Comparison of ENCODE assay signal across 1 cellular context in the genomic region with DNA sequence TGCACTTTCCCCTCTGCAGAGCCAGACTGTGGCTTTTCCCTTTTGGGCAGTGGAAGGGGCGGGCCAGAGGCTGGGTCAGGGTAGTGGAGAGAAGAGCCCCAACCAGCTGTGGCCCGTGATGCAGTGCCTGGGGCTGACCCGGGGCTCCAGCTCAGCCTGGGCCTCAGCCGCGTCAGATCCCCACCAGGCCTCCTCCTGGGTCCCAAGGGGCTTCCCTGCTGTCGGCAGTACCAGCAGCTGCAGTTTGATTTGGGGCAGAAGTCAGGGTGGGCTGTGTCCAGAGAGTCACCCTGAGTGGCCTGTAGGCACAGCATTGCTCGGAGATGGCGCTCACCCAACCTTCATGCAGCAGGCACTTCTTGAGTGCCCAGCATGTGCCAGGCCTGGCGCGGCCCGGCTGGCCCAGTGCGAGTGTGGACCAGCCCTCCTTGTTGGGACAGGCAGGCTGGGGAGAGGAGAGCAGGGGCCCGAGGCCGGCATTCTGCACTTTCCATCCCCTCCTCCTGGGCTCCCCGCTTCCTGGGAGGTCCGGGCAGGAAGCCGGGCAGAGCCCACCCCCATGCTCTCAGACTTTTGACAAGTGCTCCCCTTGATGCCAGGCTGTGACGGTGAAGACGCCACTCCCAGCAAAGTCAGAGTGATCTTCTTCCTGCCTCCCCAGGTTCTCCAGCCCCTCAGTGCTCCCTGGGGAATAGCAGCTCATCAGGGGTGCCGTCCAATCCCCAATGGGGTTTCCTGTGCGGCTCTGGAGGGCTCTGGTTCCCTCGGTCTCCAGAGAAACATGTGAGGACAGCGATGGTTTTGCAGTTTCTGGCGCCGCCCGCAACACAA.
TF ChIP-seq lines count a peak whose summit lies in the region.

No MANE protein-coding gene starts in this region.

TF ChIP-seq in A549, 52 proteins besides CTCF, POLR2A, EP300 and RAD21 (continued from another document):
- no peak for TF ChIP-seq CHD4 (IDR thresholded peaks at IDR 0.05; ENCODE audit: borderline replicate concordance)
- no peak for TF ChIP-seq RARB (CRISPR knock-in tag; IDR thresholded peaks at IDR 0.05)
- TF ChIP-seq PHF8 (IDR thresholded peaks at IDR 0.05; ENCODE audit: borderline replicate concordance, low read depth), result no peak
- no peak for TF ChIP-seq HEYL (CRISPR knock-in tag; IDR thresholded peaks at IDR 0.05)
- TF ChIP-seq EHF (CRISPR knock-in tag; IDR thresholded peaks at IDR 0.05), result no peak
- no peak for TF ChIP-seq FOSB (CRISPR knock-in tag; IDR thresholded peaks at IDR 0.05)
- TF ChIP-seq MYC (IDR thresholded peaks at IDR 0.05; ENCODE audit: borderline replicate concordance, low read length), result no peak
